ENCODE assay signal across 1 cellular context in the genomic region with DNA sequence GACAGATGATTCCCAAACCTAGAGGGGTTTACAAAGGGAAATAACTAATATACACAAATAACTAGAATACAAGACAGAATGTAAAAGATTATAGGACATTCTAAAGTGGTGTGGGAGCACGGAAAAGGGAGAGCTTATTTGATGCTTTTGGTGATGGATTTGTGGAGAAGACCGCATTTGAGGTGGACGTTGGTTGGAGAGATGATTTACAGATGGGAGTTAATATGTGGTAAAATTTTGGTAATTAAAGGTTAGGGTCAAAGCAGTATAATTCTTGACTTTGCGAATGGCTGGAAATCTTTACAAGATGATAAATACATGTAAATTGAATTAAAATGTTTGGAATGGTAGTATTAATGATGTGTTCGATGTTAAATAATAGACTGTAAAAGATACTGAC.
TF ChIP-seq lines count a peak whose summit lies in the region.

No MANE protein-coding gene starts in this region.

TF ChIP-seq in H1, 55 proteins besides CTCF, POLR2A, EP300 and RAD21:
- TF ChIP-seq EZH2 (IDR thresholded peaks at IDR 0.05; ENCODE audit: low read depth, low read length, severe bottlenecking) (no peak), TAF7 (optimal IDR thresholded peaks at IDR 0.05; ENCODE audit: borderline replicate concordance, low read depth, low read length) (no peak), SUZ12 (IDR thresholded peaks at IDR 0.05; ENCODE audit: low read length) (no peak), YY1 (IDR thresholded peaks at IDR 0.05; ENCODE audit: low read depth, low read length) (no peak), TAF1 (IDR thresholded peaks at IDR 0.05; ENCODE audit: low read depth, low read length) (no peak), RXRA (IDR thresholded peaks at IDR 0.05; ENCODE audit: insufficient read depth, low read depth, low read length) (no peak), SIX5 (IDR thresholded peaks at IDR 0.05; ENCODE audit: low read depth, low read length) (no peak), BACH1 (IDR thresholded peaks at IDR 0.05; ENCODE audit: low read length) (no peak), POLR2AphosphoS5 (IDR thresholded peaks at IDR 0.05; ENCODE audit: low read depth, low read length) (no peak), TBP (IDR thresholded peaks at IDR 0.05; ENCODE audit: low read depth, low read length) (no peak), ATF3 (IDR thresholded peaks at IDR 0.05; ENCODE audit: insufficient read depth, low read depth, low read length) (no peak), FOSL1 (IDR thresholded peaks at IDR 0.05; ENCODE audit: insufficient read depth, low read depth, low read length) (no peak), JUN (IDR thresholded peaks at IDR 0.05; ENCODE audit: low read depth, low read length) (no peak), BCL11A (IDR thresholded peaks at IDR 0.05; ENCODE audit: low read depth in 2 of 2, low read length in 2 of 2) (no peak)
- TF ChIP-seq, protein P1, sequence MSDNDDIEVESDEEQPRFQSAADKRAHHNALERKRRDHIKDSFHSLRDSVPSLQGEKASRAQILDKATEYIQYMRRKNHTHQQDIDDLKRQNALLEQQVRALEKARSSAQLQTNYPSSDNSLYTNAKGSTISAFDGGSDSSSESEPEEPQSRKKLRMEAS (IDR thresholded peaks at IDR 0.05), result no peak
- TF ChIP-seq, protein P2, sequence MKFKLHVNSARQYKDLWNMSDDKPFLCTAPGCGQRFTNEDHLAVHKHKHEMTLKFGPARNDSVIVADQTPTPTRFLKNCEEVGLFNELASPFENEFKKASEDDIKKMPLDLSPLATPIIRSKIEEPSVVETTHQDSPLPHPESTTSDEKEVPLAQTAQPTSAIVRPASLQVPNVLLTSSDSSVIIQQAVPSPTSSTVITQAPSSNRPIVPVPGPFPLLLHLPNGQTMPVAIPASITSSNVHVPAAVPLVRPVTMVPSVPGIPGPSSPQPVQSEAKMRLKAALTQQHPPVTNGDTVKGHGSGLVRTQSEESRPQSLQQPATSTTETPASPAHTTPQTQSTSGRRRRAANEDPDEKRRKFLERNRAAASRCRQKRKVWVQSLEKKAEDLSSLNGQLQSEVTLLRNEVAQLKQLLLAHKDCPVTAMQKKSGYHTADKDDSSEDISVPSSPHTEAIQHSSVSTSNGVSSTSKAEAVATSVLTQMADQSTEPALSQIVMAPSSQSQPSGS (IDR thresholded peaks at IDR 0.05; ENCODE audit: low read length), result no peak
- TF ChIP-seq, protein P3, sequence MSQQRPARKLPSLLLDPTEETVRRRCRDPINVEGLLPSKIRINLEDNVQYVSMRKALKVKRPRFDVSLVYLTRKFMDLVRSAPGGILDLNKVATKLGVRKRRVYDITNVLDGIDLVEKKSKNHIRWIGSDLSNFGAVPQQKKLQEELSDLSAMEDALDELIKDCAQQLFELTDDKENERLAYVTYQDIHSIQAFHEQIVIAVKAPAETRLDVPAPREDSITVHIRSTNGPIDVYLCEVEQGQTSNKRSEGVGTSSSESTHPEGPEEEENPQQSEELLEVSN (IDR thresholded peaks at IDR 0.05), result no peak
